ENCODE assay signal across 1 cellular context in the genomic region with DNA sequence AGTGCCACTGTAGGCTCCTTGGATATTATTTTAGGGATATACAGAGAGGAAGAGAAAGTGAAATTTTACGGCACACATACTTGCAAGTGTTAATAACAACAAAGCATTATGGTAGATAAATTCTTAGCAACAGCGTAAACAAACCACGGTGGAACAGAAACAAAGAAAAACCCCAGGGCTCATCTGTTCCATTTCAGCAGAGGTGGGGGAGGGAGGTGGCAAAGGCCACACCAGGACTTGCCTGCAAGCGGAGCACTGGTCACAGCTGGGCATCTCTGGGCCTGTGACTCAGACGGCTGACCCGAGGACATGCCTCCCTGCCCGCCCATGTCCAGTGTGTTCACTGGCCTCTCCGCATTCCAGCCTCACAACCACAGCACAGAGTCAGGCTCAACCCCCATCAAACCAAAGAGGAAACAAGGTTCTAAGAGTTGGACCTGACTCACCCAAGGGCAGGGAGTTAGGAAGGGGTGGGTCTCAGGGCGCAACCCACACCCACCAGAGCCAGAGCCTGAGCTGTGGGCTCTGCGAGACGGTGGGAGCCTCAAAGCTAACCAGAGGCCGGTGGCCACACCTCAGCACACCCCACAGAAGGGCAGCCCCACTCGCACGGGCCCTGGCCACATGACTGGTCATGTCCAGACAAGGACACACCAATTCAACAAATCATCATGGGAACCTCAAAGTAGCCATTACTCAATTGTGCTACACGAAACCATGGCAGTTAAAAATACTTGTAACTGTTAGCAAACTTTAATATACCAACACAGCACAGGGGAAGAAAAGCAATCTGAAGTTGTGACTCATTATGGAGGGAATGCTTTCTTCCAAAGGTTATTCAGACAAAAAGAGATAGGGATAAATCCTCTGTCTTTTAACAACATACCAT.
TF ChIP-seq lines count a peak whose summit lies in the region.

No MANE protein-coding gene starts in this region.

TF ChIP-seq in K562, 482 proteins besides CTCF, POLR2A, EP300 and RAD21 (continued from another document and continues in another):
- TF ChIP-seq RERE (CRISPR knock-in tag; IDR thresholded peaks at IDR 0.05; ENCODE audit: borderline replicate concordance) (no peak), SMARCA4 (IDR thresholded peaks at IDR 0.05) (peak; percentile 52; the same call in 1 of the 2 replicates), SMAD1 (IDR thresholded peaks at IDR 0.05; ENCODE audit: low read depth, low read length, partially characterized antibody) (peak; percentile 64), ESRRA (IDR thresholded peaks at IDR 0.05; ENCODE audit: borderline replicate concordance, low read depth) (0 out of 2 replicates have a peak, but pooled peaks have one; percentile 54), FOXM1 (IDR thresholded peaks at IDR 0.05; ENCODE audit: low read depth) (no peak), FOXM1 (CRISPR knock-in tag; IDR thresholded peaks at IDR 0.05; ENCODE audit: low read depth) (0 out of 2 replicates have a peak, but pooled peaks have one; percentile 43), SMARCC2 (IDR thresholded peaks at IDR 0.05; ENCODE audit: low read depth) (0 out of 2 replicates have a peak, but pooled peaks have one; percentile 57), L3MBTL2 (IDR thresholded peaks at IDR 0.05) (peak; percentile 75), ZNF644 (tag; IDR thresholded peaks at IDR 0.05; ENCODE audit: low read depth) (peak; percentile 68; the same call in 1 of the 2 replicates), FOXJ3 (CRISPR knock-in tag; IDR thresholded peaks at IDR 0.05) (peak; percentile 91), ZKSCAN3 (CRISPR knock-in tag; IDR thresholded peaks at IDR 0.05) (no peak), SAFB (IDR thresholded peaks at IDR 0.05; ENCODE audit: borderline replicate concordance, low read depth, low read length) (peak; percentile 29; the same call in 1 of the 2 replicates), ZNF12 (CRISPR knock-in tag; IDR thresholded peaks at IDR 0.05) (peak; percentile 98), NCOR1 (IDR thresholded peaks at IDR 0.05) (peak; percentile 24; the same call in 1 of the 2 replicates), MED1 (CRISPR knock-in tag; IDR thresholded peaks at IDR 0.05; ENCODE audit: borderline replicate concordance) (no peak), SIN3A (IDR thresholded peaks at IDR 0.05; ENCODE audit: borderline replicate concordance in 2 of 2, control insufficient read depth in 1 of 2, low read depth in 2 of 2, low read length in 2 of 2) (no peak; a peak in 1 of 4 replicates), DEAF1 (CRISPR knock-in tag; IDR thresholded peaks at IDR 0.05) (0 out of 2 replicates have a peak, but pooled peaks have one; percentile 5), TBL1XR1 (IDR thresholded peaks at IDR 0.05; ENCODE audit: low read length in 2 of 2) (peak in 1 of 2 experiments; percentile 6; a peak in 1 of 4 replicates), SOX6 (IDR thresholded peaks at IDR 0.05) (peak; percentile 77), EHMT2 (IDR thresholded peaks at IDR 0.05) (peak; percentile 77; the same call in 1 of the 2 replicates), CBFA2T3 (IDR thresholded peaks at IDR 0.05) (peak; percentile 51), SRSF9 (IDR thresholded peaks at IDR 0.05; ENCODE audit: borderline replicate concordance, low read depth, low read length) (no peak), FOS (IDR thresholded peaks at IDR 0.05; ENCODE audit: extremely low read depth, insufficient read length) (no peak), ZBTB12 (CRISPR knock-in tag; IDR thresholded peaks at IDR 0.05) (no peak), RNF2 (IDR thresholded peaks at IDR 0.05) (peak; percentile 68), KDM1A (IDR thresholded peaks at IDR 0.05) (peak in 1 of 2 experiments; percentile 29; a peak in 2 of 4 replicates), CUX1 (CRISPR knock-in tag; IDR thresholded peaks at IDR 0.05) (no peak), ZNF668 (CRISPR knock-in tag; IDR thresholded peaks at IDR 0.05) (no peak), ATF7 (IDR thresholded peaks at IDR 0.05) (peak; percentile 69), PHB (CRISPR knock-in tag; IDR thresholded peaks at IDR 0.05) (no peak), NR2F6 (CRISPR knock-in tag; IDR thresholded peaks at IDR 0.05) (no peak), BACH1 (tag; IDR thresholded peaks at IDR 0.05) (peak; percentile 70; the same call in 1 of the 2 replicates), HDAC1 (IDR thresholded peaks at IDR 0.05) (peak in 1 of 2 experiments; percentile 79; a peak in 1 of 4 replicates)
- TF ChIP-seq, protein P1, sequence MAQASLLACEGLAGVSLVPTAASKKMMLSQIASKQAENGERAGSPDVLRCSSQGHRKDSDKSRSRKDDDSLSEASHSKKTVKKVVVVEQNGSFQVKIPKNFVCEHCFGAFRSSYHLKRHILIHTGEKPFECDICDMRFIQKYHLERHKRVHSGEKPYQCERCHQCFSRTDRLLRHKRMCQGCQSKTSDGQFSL (CRISPR knock-in tag; IDR thresholded peaks at IDR 0.05): no peak
- TF ChIP-seq, protein P1 (tag; IDR thresholded peaks at IDR 0.05): peak in 1 of 2 experiments; percentile 18; a peak in 2 of 4 replicates
- TF ChIP-seq, protein P2, sequence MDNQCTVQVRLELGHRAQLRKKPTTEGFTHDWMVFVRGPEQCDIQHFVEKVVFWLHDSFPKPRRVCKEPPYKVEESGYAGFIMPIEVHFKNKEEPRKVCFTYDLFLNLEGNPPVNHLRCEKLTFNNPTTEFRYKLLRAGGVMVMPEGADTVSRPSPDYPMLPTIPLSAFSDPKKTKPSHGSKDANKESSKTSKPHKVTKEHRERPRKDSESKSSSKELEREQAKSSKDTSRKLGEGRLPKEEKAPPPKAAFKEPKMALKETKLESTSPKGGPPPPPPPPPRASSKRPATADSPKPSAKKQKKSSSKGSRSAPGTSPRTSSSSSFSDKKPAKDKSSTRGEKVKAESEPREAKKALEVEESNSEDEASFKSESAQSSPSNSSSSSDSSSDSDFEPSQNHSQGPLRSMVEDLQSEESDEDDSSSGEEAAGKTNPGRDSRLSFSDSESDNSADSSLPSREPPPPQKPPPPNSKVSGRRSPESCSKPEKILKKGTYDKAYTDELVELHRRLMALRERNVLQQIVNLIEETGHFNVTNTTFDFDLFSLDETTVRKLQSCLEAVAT (IDR thresholded peaks at IDR 0.05): 0 out of 4 replicates have a peak, but pooled peaks of 1 of the 2 experiments have one; percentile 47
- TF ChIP-seq, protein P3, sequence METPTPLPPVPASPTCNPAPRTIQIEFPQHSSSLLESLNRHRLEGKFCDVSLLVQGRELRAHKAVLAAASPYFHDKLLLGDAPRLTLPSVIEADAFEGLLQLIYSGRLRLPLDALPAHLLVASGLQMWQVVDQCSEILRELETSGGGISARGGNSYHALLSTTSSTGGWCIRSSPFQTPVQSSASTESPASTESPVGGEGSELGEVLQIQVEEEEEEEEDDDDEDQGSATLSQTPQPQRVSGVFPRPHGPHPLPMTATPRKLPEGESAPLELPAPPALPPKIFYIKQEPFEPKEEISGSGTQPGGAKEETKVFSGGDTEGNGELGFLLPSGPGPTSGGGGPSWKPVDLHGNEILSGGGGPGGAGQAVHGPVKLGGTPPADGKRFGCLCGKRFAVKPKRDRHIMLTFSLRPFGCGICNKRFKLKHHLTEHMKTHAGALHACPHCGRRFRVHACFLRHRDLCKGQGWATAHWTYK (CRISPR knock-in tag; IDR thresholded peaks at IDR 0.05): 0 out of 2 replicates have a peak, but pooled peaks have one; percentile 29
- TF ChIP-seq, protein P4, sequence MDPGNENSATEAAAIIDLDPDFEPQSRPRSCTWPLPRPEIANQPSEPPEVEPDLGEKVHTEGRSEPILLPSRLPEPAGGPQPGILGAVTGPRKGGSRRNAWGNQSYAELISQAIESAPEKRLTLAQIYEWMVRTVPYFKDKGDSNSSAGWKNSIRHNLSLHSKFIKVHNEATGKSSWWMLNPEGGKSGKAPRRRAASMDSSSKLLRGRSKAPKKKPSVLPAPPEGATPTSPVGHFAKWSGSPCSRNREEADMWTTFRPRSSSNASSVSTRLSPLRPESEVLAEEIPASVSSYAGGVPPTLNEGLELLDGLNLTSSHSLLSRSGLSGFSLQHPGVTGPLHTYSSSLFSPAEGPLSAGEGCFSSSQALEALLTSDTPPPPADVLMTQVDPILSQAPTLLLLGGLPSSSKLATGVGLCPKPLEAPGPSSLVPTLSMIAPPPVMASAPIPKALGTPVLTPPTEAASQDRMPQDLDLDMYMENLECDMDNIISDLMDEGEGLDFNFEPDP (CRISPR knock-in tag; IDR thresholded peaks at IDR 0.05): no peak
